Comparison of ENCODE assay signal across 21 cellular contexts in the genomic region with DNA sequence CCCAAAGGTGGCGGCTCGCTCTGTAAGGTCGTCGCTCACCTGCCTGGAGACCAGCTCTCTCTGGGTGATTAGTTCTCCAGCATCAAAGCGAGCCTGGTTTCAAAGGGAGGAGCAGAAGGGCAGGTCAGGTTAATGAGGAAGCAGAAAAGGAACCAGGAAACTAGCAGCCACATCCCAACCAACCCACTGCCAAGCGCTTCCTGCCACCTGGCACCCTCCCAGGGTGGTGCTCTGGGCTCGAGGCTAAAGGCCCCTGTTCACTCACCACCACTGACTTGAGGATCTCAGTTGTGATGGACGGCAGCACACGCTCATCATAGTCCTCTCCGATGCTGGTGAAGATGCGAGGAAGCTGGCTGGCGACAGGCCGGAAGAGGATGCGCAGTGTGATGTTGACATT. TPM values are rescaled to one million over a fixed set of nuclear protein-coding genes. Genes with fewer than 3 reads are reported as not detected.
DNase-seq lines count a peak whose midpoint lies in the region; ATAC-seq and TF ChIP-seq lines count a peak whose summit lies in the region.
"Had no signal": no experiment of that assay in that cellular context is flagged by ENCODE, and none has a peak within 500 bp of the region (broad histone marks: within the 10 kb centered on the region; RNA-seq: fewer than 3 reads in every experiment).

No MANE protein-coding gene starts in this region.

- peak overlapping the region in 9 of 11 experiments; percentile 8 to 73 (median 60); a peak in 16 of 22 replicates for H3K9ac ChIP-seq in BLaER1 treated with 17β-estradiol and CSF1 and Interleukin-3, amounts not matched to agents 10 nM and 100 nM

- no peaks in the 10 kb centered on the region for H3K9me3 ChIP-seq in BLaER1 treated with 17β-estradiol and CSF1 and Interleukin-3, amounts not matched to agents 10 nM and 100 nM (replicated peaks in 1 of 11)
- H3K9me3 ChIP-seq: heart right ventricle, upper lobe of right lung had no signal

- no peak for TF ChIP-seq CTCF in VCaP (conservative IDR thresholded peaks at IDR 0.05)

- H3K4me1 ChIP-seq in BLaER1 treated with 17β-estradiol and CSF1 and Interleukin-3, amounts not matched to agents 10 nM and 100 nM = peaks cover 39 to 100% (median 96%) of the 10 kb centered on the region in 10 experiments

- no peak for ATAC-seq in GM19452 (IDR thresholded peaks at IDR 0.05; ENCODE audit: unreplicated experiment)
- ATAC-seq: heart right ventricle; stimulated activated naive CD8-positive, alpha-beta T cell treated with anti-CD3 and anti-CD28 coated beads, Interleukin-15, amount 100 ng/mL, for 72 hours; upper lobe of right lung had no signal

- H4K20me1 ChIP-seq in BLaER1 treated with 17β-estradiol and CSF1 and Interleukin-3, amounts not matched to agents 10 nM and 100 nM = peaks cover 0 to 59% (median 36%) of the 10 kb centered on the region in 11 experiments; a peak in 13 of 22 replicates

- peak overlapping the region in 5 of 10 experiments; percentile 15 to 46 (median 35); a peak in 7 of 20 replicates for H3K4me3 ChIP-seq in BLaER1 treated with 17β-estradiol and CSF1 and Interleukin-3, amounts not matched to agents 10 nM and 100 nM
- H3K4me3 ChIP-seq: heart right ventricle, upper lobe of right lung had no signal

- H3K4me2 ChIP-seq in BLaER1 treated with 17β-estradiol and CSF1 and Interleukin-3, amounts not matched to agents 10 nM and 100 nM = peak overlapping the region; percentile 42 to 95 (median 82)

- intact Hi-C loops in posterior vena cava (cut with DNase I) = no loop called here

- no peaks in the 10 kb centered on the region for H3K27me3 ChIP-seq in BLaER1 treated with 17β-estradiol and CSF1 and Interleukin-3, amounts not matched to agents 10 nM and 100 nM
- H3K27me3 ChIP-seq: heart right ventricle, upper lobe of right lung had no signal

- H3K36me3 ChIP-seq in BLaER1 treated with 17β-estradiol and CSF1 and Interleukin-3, amounts not matched to agents 10 nM and 100 nM = peaks cover 73 to 92% (median 88%) of the 10 kb centered on the region in 11 experiments

- H3K27ac ChIP-seq in BLaER1 treated with 17β-estradiol and CSF1 and Interleukin-3, amounts not matched to agents 10 nM and 100 nM = peak overlapping the region in 9 of 11 experiments; percentile 25 to 84 (median 68); a peak in 17 of 22 replicates
- H3K27ac ChIP-seq in VCaP = peak overlapping the region; percentile 45
- H3K27ac ChIP-seq: heart right ventricle, HL-60, upper lobe of right lung had no signal

- DNase-seq in HT-29 (ENCODE audit: low spot score) (peak; percentile 96), posterior vena cava (ENCODE audit: low spot score) (peak; percentile 51), NCI-H2196 treated with DMSO at 0.1 percent for 48 hours (lab: John Stamatoyannopoulos, UW; ENCODE audit: unreplicated experiment) (no peak)
- DNase-seq in stimulated activated CD4-positive, alpha-beta T cell treated with anti-CD3 and anti-CD28 coated beads, Interleukin-4, amount 100 ng/mL, for 4 hours = no peak
- DNase-seq: activated CD4-positive, alpha-beta T cell treated with anti-CD3 and anti-CD28 coated beads, Interleukin-2, amount 50 U/mL, for 48 hours; activated CD4-positive, CD25-positive, alpha-beta regulatory T cell; activated CD8-positive, alpha-beta memory T cell treated with anti-CD3 and anti-CD28 coated beads, Interleukin-2, amount 50 U/mL, for 48 hours; effector CD8-positive, alpha-beta T cell; foreskin fibroblast; heart right ventricle; NCI-H1092; NCI-H1694 treated with DMSO at 0.1 percent for 48 hours; NCI-H2171 treated with DMSO at 0.1 percent for 48 hours; NCI-H526 treated with DMSO at 0.1 percent for 48 hours; stimulated activated CD8-positive, alpha-beta memory T cell treated with anti-CD3 and anti-CD28 coated beads, Interleukin-4, amount 100 ng/mL, for 48 hours; stimulated activated naive CD8-positive, alpha-beta T cell treated with anti-CD3 and anti-CD28 coated beads, Interleukin-15, amount 100 ng/mL, for 72 hours; upper lobe of right lung had no signal

RNA-seq across cellular contexts. Expression of a gene that starts 5.6 kb away (rescaled TPM):
- total RNA-seq in HT-29 (2014; rRNA removed; shearing (Covaris generic)) = 421 and 434 TPM in 2 replicates
- total RNA-seq in posterior vena cava = 100 to 1,000 TPM; 102 to 111 TPM

RNA-seq across cellular contexts. Expression of a gene that starts 47.0 kb away (rescaled TPM):
- total RNA-seq in HT-29 (2014; rRNA removed; shearing (Covaris generic)) = 11.3 and 13.0 TPM in 2 replicates
- total RNA-seq in posterior vena cava = 10 to 100 TPM; 39.0 to 40.9 TPM

Comparison
In these comparisons a context has a peak if more than half of its experiments do, and no peak if none do; other contexts are left out.
1. DNase-seq: peak in HT-29 (single experiment) and posterior vena cava (single experiment); none in stimulated activated CD4-positive, alpha-beta T cell treated with anti-CD3 and anti-CD28 coated beads, Interleukin-4, amount 100 ng/mL, for 4 hours (0 of 2) and NCI-H2196 treated with DMSO at 0.1 percent for 48 hours (single experiment).